Comparison of ENCODE assay signal across 1 cellular context in the genomic region with DNA sequence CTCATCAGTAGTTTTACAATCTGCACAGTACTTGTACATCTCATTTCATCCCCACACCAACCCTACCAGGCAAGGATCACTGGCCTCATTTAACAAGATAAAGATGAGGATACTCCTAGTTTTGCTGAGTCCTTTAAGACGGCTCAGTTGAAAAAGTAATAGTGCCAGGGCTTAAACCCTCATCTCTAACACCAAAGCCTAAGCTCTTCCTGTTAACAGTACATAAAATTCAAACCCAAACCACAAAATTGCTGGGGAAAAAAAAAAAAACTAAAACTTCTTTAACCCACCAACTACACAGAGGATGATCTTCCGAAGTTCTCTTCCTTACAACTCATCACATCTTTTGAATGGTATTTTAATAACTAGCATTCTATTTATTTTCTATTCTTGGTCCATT.
TF ChIP-seq lines count a peak whose summit lies in the region.

No MANE protein-coding gene starts in this region.

TF ChIP-seq in endothelial cell of umbilical vein, 7 proteins besides CTCF, POLR2A, EP300 and RAD21:
- TF ChIP-seq FOS (IDR thresholded peaks at IDR 0.05; ENCODE audit: borderline replicate concordance, insufficient read depth, low read length) (no peak), POLR2AphosphoS5 (IDR thresholded peaks at IDR 0.05; ENCODE audit: insufficient read depth, low read depth, low read length) (no peak), MYC (IDR thresholded peaks at IDR 0.05; ENCODE audit: low read depth, low read length) (no peak), EZH2 (IDR thresholded peaks at IDR 0.05; ENCODE audit: borderline replicate concordance, low read depth, low read length, severe bottlenecking) (no peak), JUN (IDR thresholded peaks at IDR 0.05; ENCODE audit: borderline replicate concordance, insufficient read depth, insufficient read length, low read depth) (no peak), GATA2 (IDR thresholded peaks at IDR 0.05; ENCODE audit: insufficient read depth, insufficient read length, low read depth, low read length) (no peak)
- TF ChIP-seq, protein P1, sequence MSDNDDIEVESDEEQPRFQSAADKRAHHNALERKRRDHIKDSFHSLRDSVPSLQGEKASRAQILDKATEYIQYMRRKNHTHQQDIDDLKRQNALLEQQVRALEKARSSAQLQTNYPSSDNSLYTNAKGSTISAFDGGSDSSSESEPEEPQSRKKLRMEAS (IDR thresholded peaks at IDR 0.05; ENCODE audit: insufficient read depth, insufficient read length) = no peak
